In the genomic region with DNA sequence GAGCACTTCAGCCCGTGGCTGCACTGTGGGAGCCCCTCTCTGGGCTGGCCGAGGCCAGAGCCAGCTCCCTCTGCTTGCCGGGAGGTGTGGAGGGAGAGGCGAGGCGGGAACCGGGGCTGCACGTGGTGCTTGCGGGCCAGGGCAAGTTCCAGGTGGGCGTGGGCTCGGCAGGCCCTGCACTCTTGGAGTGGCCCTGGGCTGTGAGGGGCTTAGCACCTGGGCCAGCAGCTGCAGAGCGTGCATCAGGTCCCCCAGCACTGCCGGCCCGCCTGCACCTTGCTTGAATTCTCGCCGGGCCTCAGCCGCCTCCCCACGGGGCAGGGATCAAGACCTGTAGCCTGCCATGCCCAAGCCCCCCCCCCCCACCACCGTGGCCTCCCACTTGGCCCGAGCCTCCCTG, we compare ENCODE assay signal across 29 cellular contexts.
"Had no signal": no experiment of that assay in that cellular context is flagged by ENCODE, and none has a peak within 500 bp of the region (broad histone marks: within the 10 kb centered on the region; RNA-seq: fewer than 3 reads in every experiment).

No MANE protein-coding gene starts in this region.

- H3K4me1 ChIP-seq: stomach, suprapubic skin, testis, thyroid gland, tibial artery, tibial nerve, transverse colon, upper lobe of left lung, upper lobe of right lung, uterus, vagina had no signal

- H3K4me3 Mint-ChIP-seq: stimulated activated effector memory CD8-positive, alpha-beta T cell treated with anti-CD3 and anti-CD28 coated beads, Interleukin-12 subunit alpha, Interleukin-12 subunit beta, amount 100 ng/mL, for 72 hours; stimulated activated memory B cell treated with anti-CD40 and anti-IgM and Interleukin-4, amounts not matched to agents 10 μg/mL and 1 μg/mL and 100 μg/mL, for 72 hours; stimulated activated naive B cell treated with anti-CD40 and anti-IgM and Interleukin-4, amounts not matched to agents 10 μg/mL and 1 μg/mL and 100 μg/mL, for 72 hours; stimulated activated naive CD8-positive, alpha-beta T cell treated with anti-CD3 and anti-CD28 coated beads, Interleukin-15, amount 100 ng/mL, for 72 hours; stimulated activated naive CD8-positive, alpha-beta T cell treated with anti-CD3 and anti-CD28 coated beads, Interleukin-15, Interleukin-2, amounts not matched to agents 100 ng/mL and 50 ng/mL, for 24 hours; type B pancreatic cell had no signal

- H3K36me3 Mint-ChIP-seq: stimulated activated effector memory CD8-positive, alpha-beta T cell treated with anti-CD3 and anti-CD28 coated beads, Interleukin-12 subunit alpha, Interleukin-12 subunit beta, amount 100 ng/mL, for 72 hours; stimulated activated memory B cell treated with anti-CD40 and anti-IgM and Interleukin-4, amounts not matched to agents 10 μg/mL and 1 μg/mL and 100 μg/mL, for 72 hours; stimulated activated naive B cell treated with anti-CD40 and anti-IgM and Interleukin-4, amounts not matched to agents 10 μg/mL and 1 μg/mL and 100 μg/mL, for 72 hours; type B pancreatic cell had no signal

- ATAC-seq: stimulated activated effector memory CD8-positive, alpha-beta T cell treated with anti-CD3 and anti-CD28 coated beads, Interleukin-12 subunit alpha, Interleukin-12 subunit beta, amount 100 ng/mL, for 72 hours; stimulated activated memory B cell treated with anti-CD40 and anti-IgM and Interleukin-4, amounts not matched to agents 10 μg/mL and 1 μg/mL and 100 μg/mL, for 72 hours; stimulated activated naive B cell treated with anti-CD40 and anti-IgM and Interleukin-4, amounts not matched to agents 10 μg/mL and 1 μg/mL and 100 μg/mL, for 72 hours; stimulated activated naive CD8-positive, alpha-beta T cell treated with anti-CD3 and anti-CD28 coated beads, Interleukin-15, amount 100 ng/mL, for 72 hours; stimulated activated naive CD8-positive, alpha-beta T cell treated with anti-CD3 and anti-CD28 coated beads, Interleukin-15, Interleukin-2, amounts not matched to agents 100 U/mL and 50 U/mL, for 24 hours; upper lobe of right lung had no signal

- DNase-seq: stimulated activated CD4-positive, alpha-beta T cell treated with anti-CD3 and anti-CD28 coated beads, Interleukin-2, amount 100 ng/mL, for 48 hours; stimulated activated CD4-positive, alpha-beta T cell treated with anti-CD3 and anti-CD28 coated beads, Interleukin-4, amount 100 ng/mL, for 1 hour; stimulated activated CD4-positive, alpha-beta T cell treated with anti-CD3 and anti-CD28 coated beads, Interleukin-4, amount 100 ng/mL, for 24 hours; stimulated activated CD4-positive, alpha-beta T cell treated with anti-CD3 and anti-CD28 coated beads, Interleukin-4, amount 100 ng/mL, for 4 hours; stimulated activated CD8-positive, alpha-beta memory T cell treated with anti-CD3 and anti-CD28 coated beads, Interleukin-4, amount 100 ng/mL, for 48 hours; stimulated activated naive B cell treated with anti-CD40 and anti-IgM and Interleukin-4, amounts not matched to agents 10 μg/mL and 1 μg/mL and 100 μg/mL, for 72 hours; stimulated activated naive CD4-positive, alpha-beta T cell; stimulated activated naive CD4-positive, alpha-beta T cell treated with Interleukin-2 at 50 U/mL for 16 hours; stimulated activated naive CD8-positive, alpha-beta T cell treated with anti-CD3 and anti-CD28 coated beads, Interleukin-15, amount 100 ng/mL, for 72 hours; stimulated activated naive CD8-positive, alpha-beta T cell treated with anti-CD3 and anti-CD28 coated beads, Interleukin-15, Interleukin-2, amounts not matched to agents 100 U/mL and 50 U/mL, for 24 hours; stomach; substantia nigra; testis; thyroid gland; tibial artery; transverse colon; trophoblast cell; upper lobe of right lung; uterus had no signal

- H3K36me3 ChIP-seq: stomach, suprapubic skin, thoracic aorta, thyroid gland, tibial artery, tibial nerve, transverse colon, upper lobe of left lung, upper lobe of right lung, uterus, vagina had no signal

- H3K27ac Mint-ChIP-seq: stimulated activated effector memory CD8-positive, alpha-beta T cell treated with anti-CD3 and anti-CD28 coated beads, Interleukin-12 subunit alpha, Interleukin-12 subunit beta, amount 100 ng/mL, for 72 hours; stimulated activated memory B cell treated with anti-CD40 and anti-IgM and Interleukin-4, amounts not matched to agents 10 μg/mL and 1 μg/mL and 100 μg/mL, for 72 hours; stimulated activated naive B cell treated with anti-CD40 and anti-IgM and Interleukin-4, amounts not matched to agents 10 μg/mL and 1 μg/mL and 100 μg/mL, for 72 hours; stimulated activated naive CD8-positive, alpha-beta T cell treated with anti-CD3 and anti-CD28 coated beads, Interleukin-15, amount 100 ng/mL, for 72 hours; stimulated activated naive CD8-positive, alpha-beta T cell treated with anti-CD3 and anti-CD28 coated beads, Interleukin-15, Interleukin-2, amounts not matched to agents 100 ng/mL and 50 ng/mL, for 24 hours; type B pancreatic cell had no signal

- H3K4me1 Mint-ChIP-seq: stimulated activated effector memory CD8-positive, alpha-beta T cell treated with anti-CD3 and anti-CD28 coated beads, Interleukin-12 subunit alpha, Interleukin-12 subunit beta, amount 100 ng/mL, for 72 hours; stimulated activated memory B cell treated with anti-CD40 and anti-IgM and Interleukin-4, amounts not matched to agents 10 μg/mL and 1 μg/mL and 100 μg/mL, for 72 hours; stimulated activated naive B cell treated with anti-CD40 and anti-IgM and Interleukin-4, amounts not matched to agents 10 μg/mL and 1 μg/mL and 100 μg/mL, for 72 hours; stimulated activated naive CD8-positive, alpha-beta T cell treated with anti-CD3 and anti-CD28 coated beads, Interleukin-15, amount 100 ng/mL, for 72 hours had no signal

- FAIRE-seq: urothelium cell line had no signal

- H3K9me3 ChIP-seq: suprapubic skin, testis, thoracic aorta, thyroid gland, tibial nerve, transverse colon, upper lobe of right lung, uterus, vagina had no signal

- H3K27ac ChIP-seq: stomach, suprapubic skin, testis, thoracic aorta, thyroid gland, tibial artery, tibial nerve, transverse colon, upper lobe of left lung, upper lobe of right lung, uterus, vagina had no signal

- H3K27me3 Mint-ChIP-seq: stimulated activated memory B cell treated with anti-CD40 and anti-IgM and Interleukin-4, amounts not matched to agents 10 μg/mL and 1 μg/mL and 100 μg/mL, for 72 hours; stimulated activated naive CD8-positive, alpha-beta T cell treated with anti-CD3 and anti-CD28 coated beads, Interleukin-15, amount 100 ng/mL, for 72 hours; stimulated activated naive CD8-positive, alpha-beta T cell treated with anti-CD3 and anti-CD28 coated beads, Interleukin-15, Interleukin-2, amounts not matched to agents 100 ng/mL and 50 ng/mL, for 24 hours; type B pancreatic cell had no signal

- H3K27me3 ChIP-seq: stomach, suprapubic skin, testis, thyroid gland, tibial artery, tibial nerve, transverse colon, upper lobe of left lung, upper lobe of right lung, uterus, vagina had no signal

- H3K9me3 Mint-ChIP-seq: stimulated activated effector memory CD8-positive, alpha-beta T cell treated with anti-CD3 and anti-CD28 coated beads, Interleukin-12 subunit alpha, Interleukin-12 subunit beta, amount 100 ng/mL, for 72 hours; stimulated activated naive CD8-positive, alpha-beta T cell treated with anti-CD3 and anti-CD28 coated beads, Interleukin-15, Interleukin-2, amounts not matched to agents 100 ng/mL and 50 ng/mL, for 24 hours; type B pancreatic cell had no signal

- H3K4me3 ChIP-seq: stomach, suprapubic skin, testis, thoracic aorta, thyroid gland, tibial artery, tibial nerve, transverse colon, upper lobe of left lung, upper lobe of right lung, uterus, vagina had no signal
